17 cellular contexts compared by ENCODE assay signal in genomic region chr4:86357608-86358007, GRCh38. TPM values are rescaled to one million over a fixed set of nuclear protein-coding genes. Genes with fewer than 3 reads are reported as not detected.
DNase-seq lines count a peak whose midpoint lies in the region; ATAC-seq and TF ChIP-seq lines count a peak whose summit lies in the region.
"Had no signal": no experiment of that assay in that cellular context is flagged by ENCODE, and none has a peak within 500 bp of the region (broad histone marks: within the 10 kb centered on the region; RNA-seq: fewer than 3 reads in every experiment).

No MANE protein-coding gene starts in this region.

- H3K27ac Mint-ChIP-seq in GM23338: 0 out of 2 replicates have a peak overlapping the region, but pooled peaks have one; percentile 21
- H3K27ac Mint-ChIP-seq in neural progenitor cell: peak overlapping the region; percentile 89
- H3K27ac Mint-ChIP-seq in CD8-positive, alpha-beta T cell: no peak overlapping the region
- H3K27ac Mint-ChIP-seq: B cell had no signal

- peak overlapping the region; percentile 64 for H3K9ac ChIP-seq in neural progenitor cell

- no peaks in the 10 kb centered on the region for H3K9me3 Mint-ChIP-seq in GM23338
- no peaks in the 10 kb centered on the region for H3K9me3 Mint-ChIP-seq in neural progenitor cell
- no peaks in the 10 kb centered on the region for H3K9me3 Mint-ChIP-seq in CD8-positive, alpha-beta T cell

- DNase-seq in GM23338 (ENCODE audit: low spot score) (no peak), NCI-H2029 treated with DMSO at 0.1 percent for 48 hours (lab: John Stamatoyannopoulos, UW) (peak; percentile 11), neural progenitor cell (ENCODE audit: low spot score) (no peak), NCI-H1417 treated with DMSO at 0.1 percent for 48 hours (lab: John Stamatoyannopoulos, UW) (no peak)
- no peak for DNase-seq in CD8-positive, alpha-beta T cell
- DNase-seq: activated CD4-positive, alpha-beta T cell treated with anti-CD3 and anti-CD28 coated beads for 48 hours; activated CD8-positive, alpha-beta memory T cell treated with anti-CD3 and anti-CD28 coated beads, Interleukin-2, amount 50 U/mL, for 48 hours; islet precursor cell; NCI-H187 treated with DMSO at 0.1 percent for 48 hours had no signal

- H3K4me3 Mint-ChIP-seq in GM23338 (no peak overlapping the region), neural progenitor cell (peak overlapping the region; percentile 92)
- H3K4me3 Mint-ChIP-seq in CD8-positive, alpha-beta T cell: no peak overlapping the region
- H3K4me3 Mint-ChIP-seq: B cell had no signal

- H3K9me2 ChIP-seq in GM23338 (ENCODE audit: insufficient read depth): no peaks in the 10 kb centered on the region

- H3K4me3 ChIP-seq in GM23338 (no peak overlapping the region), neural progenitor cell (peak overlapping the region; percentile 90)
- H3K4me3 ChIP-seq in CD8-positive, alpha-beta T cell (ENCODE audit: low read depth, low read length): no peak overlapping the region
- H3K4me3 ChIP-seq: ascending aorta, prostate gland, SJSA1 had no signal

- peaks cover 48% of the 10 kb centered on the region for H3K4me1 Mint-ChIP-seq in GM23338
- H3K4me1 Mint-ChIP-seq in neural progenitor cell: peaks cover 48% of the 10 kb centered on the region
- peaks cover 7% of the 10 kb centered on the region for H3K4me1 Mint-ChIP-seq in CD8-positive, alpha-beta T cell (ENCODE audit: low read depth)

- no peaks in the 10 kb centered on the region for H3F3A ChIP-seq in GM23338 (replicated peaks; ENCODE audit: low read depth)
- peaks cover 30% of the 10 kb centered on the region for H3F3A ChIP-seq in neural progenitor cell (ENCODE audit: low read depth)

- H3K4me2 ChIP-seq in GM23338 (no peak overlapping the region), neural progenitor cell (peak overlapping the region; percentile 100)

- CTCF ChIA-PET in CD8-positive, alpha-beta T cell (lab: Charles Lee): no interaction called here

- no peaks in the 10 kb centered on the region for H3K36me3 Mint-ChIP-seq in GM23338 (ENCODE audit: low read depth)
- peaks cover 20% of the 10 kb centered on the region for H3K36me3 Mint-ChIP-seq in neural progenitor cell
- no peaks in the 10 kb centered on the region for H3K36me3 Mint-ChIP-seq in CD8-positive, alpha-beta T cell

- H3K36me3 ChIP-seq in GM23338 (ENCODE audit: insufficient read depth) (no peaks in the 10 kb centered on the region), neural progenitor cell (peaks cover 25% of the 10 kb centered on the region)
- no peaks in the 10 kb centered on the region for H3K36me3 ChIP-seq in CD8-positive, alpha-beta T cell (ENCODE audit: insufficient read depth, low read length)
- H3K36me3 ChIP-seq: ascending aorta, prostate gland, SJSA1 had no signal

- TF ChIP-seq CTCF in GM23338 (conservative IDR thresholded peaks at IDR 0.05; ENCODE audit: low read depth in 2 of 2) (no peak), neural progenitor cell (IDR thresholded peaks at IDR 0.05) (no peak)
- TF ChIP-seq CTCF in CD8-positive, alpha-beta T cell (IDR thresholded peaks at IDR 0.05): no peak

- ATAC-seq in GM23338 (no peak), GM21528 (IDR thresholded peaks at IDR 0.05; ENCODE audit: low FRiP score, unreplicated experiment) (no peak), GM18858 (IDR thresholded peaks at IDR 0.05; ENCODE audit: unreplicated experiment) (no peak)
- ATAC-seq in CD8-positive, alpha-beta T cell: no peak
- ATAC-seq: esophagus mucosa had no signal

- H4K20me1 ChIP-seq in GM23338 (replicated peaks; ENCODE audit: insufficient read depth): no peaks in the 10 kb centered on the region
- H4K20me1 ChIP-seq in neural progenitor cell (ENCODE audit: low read depth): peaks cover 13% of the 10 kb centered on the region

- no peaks in the 10 kb centered on the region for H3K9me3 ChIP-seq in neural progenitor cell (ENCODE audit: low read depth)
- no peaks in the 10 kb centered on the region for H3K9me3 ChIP-seq in CD8-positive, alpha-beta T cell (ENCODE audit: low read length)
- H3K9me3 ChIP-seq: ascending aorta, prostate gland, SJSA1 had no signal

- H3K27me3 ChIP-seq in GM23338 (ENCODE audit: insufficient read depth): no peaks in the 10 kb centered on the region
- no peaks in the 10 kb centered on the region for H3K27me3 ChIP-seq in neural progenitor cell
- H3K27me3 ChIP-seq in CD8-positive, alpha-beta T cell (ENCODE audit: insufficient read depth, low read length): no peaks in the 10 kb centered on the region
- H3K27me3 ChIP-seq: ascending aorta, SJSA1 had no signal

- H3K27ac ChIP-seq in GM23338 (ENCODE audit: low read depth): no peak overlapping the region
- H3K27ac ChIP-seq in cingulate gyrus (ENCODE audit: low read depth, low read length): peak overlapping the region; percentile 70
- peak overlapping the region; percentile 34 for H3K27ac ChIP-seq in neural progenitor cell
- no peak overlapping the region for H3K27ac ChIP-seq in CD8-positive, alpha-beta T cell (ENCODE audit: low read depth, low read length)
- H3K27ac ChIP-seq: ascending aorta, SJSA1 had no signal

- H2AFZ ChIP-seq in GM23338: no peak overlapping the region
- H2AFZ ChIP-seq in neural progenitor cell (replicated peaks): no peak overlapping the region

- H3K4me1 ChIP-seq in GM23338 (ENCODE audit: insufficient read depth) (peaks cover 35% of the 10 kb centered on the region), neural progenitor cell (peaks cover 71% of the 10 kb centered on the region)
- no peaks in the 10 kb centered on the region for H3K4me1 ChIP-seq in CD8-positive, alpha-beta T cell (ENCODE audit: insufficient read depth, low read length)
- H3K4me1 ChIP-seq: prostate gland, SJSA1 had no signal

- H3K79me2 ChIP-seq in GM23338 (replicated peaks; ENCODE audit: insufficient read depth) (no peaks in the 10 kb centered on the region), neural progenitor cell (ENCODE audit: low read depth) (peaks cover 91% of the 10 kb centered on the region)

- intact Hi-C loops in CD8-positive, alpha-beta T cell (cut with DNase I, micrococcal nuclease): no loop called here

- POLR2A ChIA-PET in CD8-positive, alpha-beta T cell (lab: Charles Lee): no interaction called here

- no peaks in the 10 kb centered on the region for H3K27me3 Mint-ChIP-seq in GM23338 (ENCODE audit: insufficient read depth, low read depth, poor library complexity)
- H3K27me3 Mint-ChIP-seq in neural progenitor cell (ENCODE audit: insufficient read depth, low read depth): no peaks in the 10 kb centered on the region
- H3K27me3 Mint-ChIP-seq in CD8-positive, alpha-beta T cell (ENCODE audit: low read depth): peaks cover 3% of the 10 kb centered on the region
- H3K27me3 Mint-ChIP-seq: B cell had no signal

TF ChIP-seq in GM23338, 12 proteins besides CTCF, POLR2A, EP300 and RAD21 (continues in another document):
- TF ChIP-seq ETS1 (IDR thresholded peaks at IDR 0.05) (no peak), JUNB (IDR thresholded peaks at IDR 0.05; ENCODE audit: unreplicated experiment) (no peak), POLR2AphosphoS5 (IDR thresholded peaks at IDR 0.05; ENCODE audit: low read depth) (no peak), ZNF331 (CRISPR knock-in tag; IDR thresholded peaks at IDR 0.05; ENCODE audit: low read depth) (no peak), EZH2phosphoT487 (IDR thresholded peaks at IDR 0.05; ENCODE audit: unreplicated experiment) (no peak), NANOG (IDR thresholded peaks at IDR 0.05; ENCODE audit: borderline replicate concordance) (no peak), STAT1 (IDR thresholded peaks at IDR 0.05; ENCODE audit: unreplicated experiment) (no peak)

RNA-seq across cellular contexts. Expression of gene MAPK10, which starts 2.2 kb away (rescaled TPM):
- 8.1 and 10.3 TPM in 2 replicates for total RNA-seq in GM23338 (2014; rRNA removed; shearing (Covaris generic))
- 2.6 and 3.6 TPM in 2 replicates for polyA plus RNA-seq in GM23338 (2016; fragmentation: Nextera tagmentation; extraction: Ambion mirVana)
- 357 and 383 TPM in 2 replicates for total RNA-seq in neural progenitor cell (ENCODE audit: low replicate concordance)
- total RNA-seq in CD8-positive, alpha-beta T cell: not detected

Comparison
In these comparisons a context has a peak if more than half of its experiments do, and no peak if none do; other contexts are left out.
1. H3K27ac ChIP-seq: peak in cingulate gyrus (single experiment) and neural progenitor cell (single experiment); none in GM23338 (single experiment) and CD8-positive, alpha-beta T cell (single experiment).
2. RNA of gene MAPK10, which starts 2.2 kb away (total RNA-seq): 357 to 383 TPM in neural progenitor cell; 8.1 to 10.3 TPM in GM23338 and not detected in CD8-positive, alpha-beta T cell; every median in the first group is over 10 times any median in the second.